In the genomic region with DNA sequence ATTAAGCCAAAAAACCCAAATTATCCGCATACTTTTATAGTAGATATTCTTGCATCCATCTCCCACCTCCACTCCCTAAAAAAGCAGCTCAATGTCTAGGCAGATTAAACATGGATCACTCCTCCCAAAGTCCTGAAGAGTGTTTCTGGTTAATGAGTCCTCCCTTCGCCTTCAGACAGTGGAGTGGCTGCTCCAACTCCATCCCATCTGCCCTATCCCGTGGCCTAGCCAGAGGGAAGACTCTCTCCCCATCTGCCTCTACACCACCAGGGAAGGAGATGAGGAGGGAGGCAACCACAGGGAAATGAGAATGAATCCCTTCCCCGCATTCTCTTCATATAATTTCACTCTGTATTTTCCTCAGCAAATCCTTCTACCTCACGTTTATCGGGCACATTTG, we compare ENCODE assay signal across 11 cellular contexts.
DNase-seq lines count a peak whose midpoint lies in the region; ATAC-seq, FAIRE-seq and TF ChIP-seq lines count a peak whose summit lies in the region.
"Had no signal": no experiment of that assay in that cellular context is flagged by ENCODE, and none has a peak within 500 bp of the region (broad histone marks: within the 10 kb centered on the region; RNA-seq: fewer than 3 reads in every experiment).

No MANE protein-coding gene starts in this region.

- H3K9me2 ChIP-seq in DOHH2 (replicated peaks; ENCODE audit: control insufficient read depth, low read length), result no peaks in the 10 kb centered on the region

- H3K27me3 ChIP-seq in DOHH2 (ENCODE audit: control insufficient read depth, low read length), result no peaks in the 10 kb centered on the region
- no peaks in the 10 kb centered on the region for H3K27me3 ChIP-seq in right cardiac atrium (ENCODE audit: control insufficient read depth, insufficient read depth)
- H3K27me3 ChIP-seq in small intestine (ENCODE audit: control insufficient read depth in 2 of 2, insufficient read depth in 2 of 2, low read length in 2 of 2), result no peaks in the 10 kb centered on the region

- no peak for FAIRE-seq in small intestine (lab: Jason Lieb, UNC)
- FAIRE-seq: GM12892 had no signal

- no peak for TF ChIP-seq CTCF in DOHH2 (IDR thresholded peaks at IDR 0.05; ENCODE audit: low read depth, low read length, poor library complexity, severe bottlenecking)
- no peak for TF ChIP-seq CTCF in WI38 (IDR thresholded peaks at IDR 0.05; ENCODE audit: low read depth, low read length)

- H3K27ac ChIP-seq in DOHH2 (ENCODE audit: low read depth, low read length) (peak overlapping the region; percentile 86), right cardiac atrium (ENCODE audit: low read length) (peak overlapping the region; percentile 54), small intestine (ENCODE audit: low read depth in 1 of 2, low read length in 1 of 2) (peak overlapping the region; percentile 89 to 98)

- H3F3A ChIP-seq in DOHH2 (ENCODE audit: control insufficient read depth, insufficient read depth), result peaks cover 25% of the 10 kb centered on the region

- H3K4me1 ChIP-seq in DOHH2 (ENCODE audit: control insufficient read depth, low read length), result peaks cover 83% of the 10 kb centered on the region
- peaks cover 14% of the 10 kb centered on the region for H3K4me1 ChIP-seq in right cardiac atrium (ENCODE audit: control insufficient read depth, insufficient read depth, low read length)
- peaks cover 6 to 25% of the 10 kb centered on the region in 2 donors for H3K4me1 ChIP-seq in small intestine (ENCODE audit: control insufficient read depth in 2 of 2, insufficient read depth in 1 of 2, low read depth in 1 of 2, low read length in 1 of 2)

- peak overlapping the region; percentile 87 for H3K4me3 ChIP-seq in DOHH2 (ENCODE audit: low read length)
- peak overlapping the region; percentile 86 for H3K4me3 ChIP-seq in WI38 (ENCODE audit: low read depth, low read length)
- H3K4me3 ChIP-seq in right cardiac atrium (ENCODE audit: low read length), result peak overlapping the region; percentile 96
- H3K4me3 ChIP-seq in small intestine (ENCODE audit: low read depth in 1 of 2, low read length in 2 of 2), result peak overlapping the region in 1 of 2 donors; percentile 87

- peaks cover 10% of the 10 kb centered on the region for H4K20me1 ChIP-seq in DOHH2 (ENCODE audit: control insufficient read depth, insufficient read depth, low read depth, low read length)

- WGBS in right cardiac atrium, result 22% methylated on average over 6 of the region's 6 CpGs
- WGBS in small intestine, 3 donors, result 15 to 27% (median 24%) methylated on average over 6 of the region's 6 CpGs

- DNase-seq in right cardiac atrium, result no peak
- DNase-seq in small intestine, result peak; percentile 35
- DNase-seq in midbrain (lab: John Stamatoyannopoulos, UW), result no peak
- no peak for DNase-seq in Ammon's horn (ENCODE audit: low spot score)
- DNase-seq: activated naive CD4-positive, alpha-beta T cell treated with Interleukin-2 at 50 U/mL for 16 hours; stimulated activated naive CD8-positive, alpha-beta T cell treated with anti-CD3 and anti-CD28 coated beads, Interleukin-15, amount 100 ng/mL, for 72 hours had no signal

- intact Hi-C loops in right cardiac atrium (cut with DNase I), result loop anchor here in 2 of 4 donors (10.0 kb wide), 1 partner anchor 103 kb away; no protein-coding TSS in a partner anchor

- no peaks in the 10 kb centered on the region for H3K9me3 ChIP-seq in DOHH2 (ENCODE audit: control insufficient read depth, insufficient read depth, low read length)
- no peaks in the 10 kb centered on the region for H3K9me3 ChIP-seq in right cardiac atrium (ENCODE audit: control insufficient read depth, low read length)
- no peaks in the 10 kb centered on the region for H3K9me3 ChIP-seq in small intestine (ENCODE audit: control insufficient read depth, low read depth)

- H3K4me2 ChIP-seq in DOHH2 (ENCODE audit: low read length), result peak overlapping the region; percentile 96

- peak; percentile 15 to 32 for ATAC-seq in right cardiac atrium
- no peak for ATAC-seq in GM21825 (IDR thresholded peaks at IDR 0.05; ENCODE audit: unreplicated experiment)
- no peak for ATAC-seq in HG03432 (IDR thresholded peaks at IDR 0.05; ENCODE audit: unreplicated experiment)
- ATAC-seq: stimulated activated naive CD8-positive, alpha-beta T cell treated with anti-CD3 and anti-CD28 coated beads, Interleukin-15, amount 100 ng/mL, for 72 hours had no signal

- peaks cover 86% of the 10 kb centered on the region for H3K79me2 ChIP-seq in DOHH2 (ENCODE audit: control insufficient read depth, low read length)

- H3K36me3 ChIP-seq in DOHH2 (ENCODE audit: control insufficient read depth, low read length) (peaks cover 74% of the 10 kb centered on the region), small intestine (ENCODE audit: control insufficient read depth in 2 of 2, insufficient read depth in 2 of 2, low read length in 2 of 2) (peaks cover 0 to 5% of the 10 kb centered on the region in 2 donors)

Comparison
In these comparisons a context has a peak if more than half of its experiments do, and no peak if none do; other contexts are left out.
1. ATAC-seq: peak in right cardiac atrium (2 of 2); none in GM21825 (single experiment) and HG03432 (single experiment).
2. Peak in every context shown above with its lines, with median percentiles within 50 percentile points of each other: H3K27ac ChIP-seq.